15 cellular contexts compared by ENCODE assay signal in the genomic region with DNA sequence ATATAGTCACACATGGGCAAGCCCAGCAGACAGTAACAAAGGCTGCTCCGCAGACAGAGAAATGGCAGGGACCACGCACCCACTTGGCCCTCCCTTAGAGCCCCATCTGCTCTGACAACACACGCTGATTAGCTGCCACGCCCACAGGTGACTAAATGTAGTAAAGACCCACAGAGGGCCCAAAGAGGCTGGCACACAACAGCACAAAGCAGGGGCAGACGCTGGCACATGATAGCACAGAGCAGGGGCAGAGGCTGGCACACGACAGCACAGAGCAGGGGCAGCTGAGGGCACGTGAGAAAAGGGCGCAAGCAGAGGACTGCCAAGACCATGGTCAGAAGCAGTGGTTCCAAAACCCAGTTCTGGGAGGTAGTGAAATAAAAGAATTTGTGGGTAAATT.
"Had no signal": no experiment of that assay in that cellular context is flagged by ENCODE, and none has a peak within 500 bp of the region (broad histone marks: within the 10 kb centered on the region; RNA-seq: fewer than 3 reads in every experiment).

No MANE protein-coding gene starts in this region.

- H3K9me3 Mint-ChIP-seq: activated T-helper 1 cell treated with anti-CD3 and anti-CD28 coated beads, Interleukin-12 subunit alpha, Interleukin-12 subunit beta, Interleukin-2, Interleukin-4 antibody, amounts not matched to agents 30 ng/mL and 10 ng/mL and 1 ng/mL, durations not matched to agents 14 hours and 24 hours and 36 hours; nephron progenitor cell; stimulated activated effector memory CD8-positive, alpha-beta T cell treated with anti-CD3 and anti-CD28 coated beads, Interleukin-12 subunit alpha, Interleukin-12 subunit beta, amount 100 ng/mL, for 72 hours had no signal

- H3K4me3 ChIP-seq: gastroesophageal sphincter, ovary, SJCRH30 had no signal

- H3K27ac Mint-ChIP-seq: activated T-helper 1 cell treated with anti-CD3 and anti-CD28 coated beads, Interleukin-12 subunit alpha, Interleukin-12 subunit beta, Interleukin-2, Interleukin-4 antibody, amounts not matched to agents 30 ng/mL and 10 ng/mL and 1 ng/mL, durations not matched to agents 14 hours and 24 hours and 36 hours; nephron progenitor cell had no signal

- H3K36me3 ChIP-seq: ovary had no signal

- H3K27me3 ChIP-seq: gastroesophageal sphincter, ovary, SJCRH30 had no signal

- H3K4me1 ChIP-seq: SJCRH30 had no signal

- H3K4me3 Mint-ChIP-seq: activated T-helper 1 cell treated with anti-CD3 and anti-CD28 coated beads, Interleukin-12 subunit alpha, Interleukin-12 subunit beta, Interleukin-2, Interleukin-4 antibody, amounts not matched to agents 30 ng/mL and 10 ng/mL and 1 ng/mL, durations not matched to agents 14 hours and 24 hours and 36 hours; nephron progenitor cell; stimulated activated effector memory CD8-positive, alpha-beta T cell treated with anti-CD3 and anti-CD28 coated beads, Interleukin-12 subunit alpha, Interleukin-12 subunit beta, amount 100 ng/mL, for 72 hours had no signal

- H3K9me3 ChIP-seq: gastroesophageal sphincter, ovary, SJCRH30 had no signal

- H3K27ac ChIP-seq: epithelial cell of prostate, gastroesophageal sphincter, ovary, SJCRH30 had no signal

- ATAC-seq: gastroesophageal sphincter; stimulated activated effector memory CD8-positive, alpha-beta T cell treated with anti-CD3 and anti-CD28 coated beads, Interleukin-12 subunit alpha, Interleukin-12 subunit beta, amount 100 ng/mL, for 72 hours had no signal

- DNase-seq: activated CD4-positive, alpha-beta T cell treated with anti-CD3 and anti-CD28 coated beads for 1 hour; activated CD4-positive, alpha-beta T cell treated with anti-CD3 and anti-CD28 coated beads, Interleukin-2, amount 50 U/mL, for 48 hours; activated CD8-positive, alpha-beta memory T cell treated with anti-CD3 and anti-CD28 coated beads, Interleukin-2, amount 50 U/mL, for 4 hours; activated naive CD4-positive, alpha-beta T cell; mesenchymal stem cell; nephron progenitor cell; ovary; retina; SJCRH30; T-helper 9 cell; trophoblast cell had no signal
